Comparison of ENCODE assay signal across 8 cellular contexts in genomic region chr10:18651324-18652007, GRCh38. TPM values are rescaled to one million over a fixed set of nuclear protein-coding genes. Genes with fewer than 3 reads are reported as not detected.
DNase-seq lines count a peak whose midpoint lies in the region; ATAC-seq and TF ChIP-seq lines count a peak whose summit lies in the region.

A gene with protein sequence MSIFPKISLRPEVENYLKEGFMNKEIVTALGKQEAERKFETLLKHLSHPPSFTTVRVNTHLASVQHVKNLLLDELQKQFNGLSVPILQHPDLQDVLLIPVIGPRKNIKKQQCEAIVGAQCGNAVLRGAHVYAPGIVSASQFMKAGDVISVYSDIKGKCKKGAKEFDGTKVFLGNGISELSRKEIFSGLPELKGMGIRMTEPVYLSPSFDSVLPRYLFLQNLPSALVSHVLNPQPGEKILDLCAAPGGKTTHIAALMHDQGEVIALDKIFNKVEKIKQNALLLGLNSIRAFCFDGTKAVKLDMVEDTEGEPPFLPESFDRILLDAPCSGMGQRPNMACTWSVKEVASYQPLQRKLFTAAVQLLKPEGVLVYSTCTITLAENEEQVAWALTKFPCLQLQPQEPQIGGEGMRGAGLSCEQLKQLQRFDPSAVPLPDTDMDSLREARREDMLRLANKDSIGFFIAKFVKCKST (minus strand): TSS chr10:18651587. CDS start chr10:18651203, 384 bp downstream.

- H3K4me1 ChIP-seq in duodenal mucosa (ENCODE audit: control insufficient read depth in 1 of 2, insufficient read depth in 2 of 2, low read length in 2 of 2) = peaks cover 6 to 14% of the 10 kb centered on the region in 2 donors

- CTCF ChIA-PET in activated CD4-positive, alpha-beta memory T cell treated with anti-CD3 and anti-CD28 coated beads for 36 hours (lab: Charles Lee) = no interaction called here

- H3K27ac ChIP-seq in duodenal mucosa (ENCODE audit: low read depth, low read length) = peak within 1 kb of the TSS; percentile 69

- peak within 1 kb of the TSS; percentile 92 to 94 for H3K9ac ChIP-seq in duodenal mucosa (ENCODE audit: low read depth in 1 of 2, low read length in 2 of 2)

- peak; percentile 82 for DNase-seq in CD14-positive monocyte (ENCODE audit: low spot score)
- peak; percentile 90 for DNase-seq in NCI-H82 (lab: John Stamatoyannopoulos, UW)
- peak; percentile 96 for DNase-seq in activated CD4-positive, alpha-beta memory T cell treated with anti-CD3 and anti-CD28 coated beads for 36 hours
- DNase-seq in lower leg skin (ENCODE audit: low spot score in 2 of 2) = peak; percentile 91 to 99
- DNase-seq in stimulated activated CD4-positive, alpha-beta T cell treated with anti-CD3 and anti-CD28 coated beads, TNF-alpha, amount 100 ng/mL, for 24 hours (ENCODE audit: low read depth in 3 of 3) = peak; percentile 87 to 90 (median 87)

- peaks cover 11 to 14% of the 10 kb centered on the region in 2 donors for H3K36me3 Mint-ChIP-seq in CD14-positive monocyte
- H3K36me3 Mint-ChIP-seq in activated CD4-positive, alpha-beta memory T cell treated with anti-CD3 and anti-CD28 coated beads for 36 hours = peaks cover 2% of the 10 kb centered on the region

- intact Hi-C loops in CD14-positive monocyte (cut with micrococcal nuclease) (loop anchor here (10.0 kb wide), 3 partner anchors 1007 to 1837 kb away; partner anchors contain the start of genes RSU1 (in 1 of the 2) and STAM (in 1 of the 2)), lower leg skin (cut with DNase I; ENCODE audit: low total_unique reads) (no loop called here)
- intact Hi-C loops in activated CD4-positive, alpha-beta memory T cell treated with anti-CD3 and anti-CD28 coated beads for 36 hours (cut with micrococcal nuclease) = loop anchor here (1.0 to 10.0 kb wide), 7 partner anchors 8 to 1835 kb away; partner anchors contain the start of genes ARL5B, RSU1 and TRDMT1

- H3K27ac Mint-ChIP-seq in CD14-positive monocyte = peak within 1 kb of the TSS; percentile 93 to 98 (median 96)
- peak within 1 kb of the TSS; percentile 93 for H3K27ac Mint-ChIP-seq in activated CD4-positive, alpha-beta memory T cell treated with anti-CD3 and anti-CD28 coated beads for 36 hours

- WGBS in lower leg skin, 2 donors = 0 to 1% methylated on average over 38 to 39 of the region's 39 CpGs

- no peaks in the 10 kb centered on the region for H3K9me3 Mint-ChIP-seq in CD14-positive monocyte
- no peaks in the 10 kb centered on the region for H3K9me3 Mint-ChIP-seq in activated CD4-positive, alpha-beta memory T cell treated with anti-CD3 and anti-CD28 coated beads for 36 hours

- TF ChIP-seq CTCF in CD14-positive monocyte (IDR thresholded peaks at IDR 0.05) = no peak
- no peak for TF ChIP-seq CTCF in lower leg skin (IDR thresholded peaks at IDR 0.05)

- peak within 1 kb of the TSS; percentile 90 to 96 for H3K4me3 Mint-ChIP-seq in CD14-positive monocyte
- peak within 1 kb of the TSS; percentile 89 for H3K4me3 Mint-ChIP-seq in activated CD4-positive, alpha-beta memory T cell treated with anti-CD3 and anti-CD28 coated beads for 36 hours

- H3K9me3 ChIP-seq in duodenal mucosa (ENCODE audit: control insufficient read depth in 1 of 2, low read length in 2 of 2) = no peaks in the 10 kb centered on the region

- no peaks in the 10 kb centered on the region for H3K27me3 ChIP-seq in duodenal mucosa (ENCODE audit: control insufficient read depth in 1 of 2, insufficient read depth in 2 of 2, low read length in 2 of 2)

- peak within 1 kb of the TSS; percentile 93 to 96 for H3K4me3 ChIP-seq in duodenal mucosa (ENCODE audit: low read depth in 1 of 2, low read length in 2 of 2)
- H3K4me3 ChIP-seq in lower leg skin (ENCODE audit: low read depth, poor library complexity, severe bottlenecking) = peak within 1 kb of the TSS; percentile 62

- no peaks in the 10 kb centered on the region for H3K36me3 ChIP-seq in duodenal mucosa (ENCODE audit: control insufficient read depth in 1 of 2, insufficient read depth in 2 of 2, low read length in 2 of 2)

- POLR2A ChIA-PET in activated CD4-positive, alpha-beta memory T cell treated with anti-CD3 and anti-CD28 coated beads for 36 hours (lab: Charles Lee) = interaction anchor here (0.7 to 3.6 kb wide), 2 partner anchors 8 to 12 kb away, joined by 3 to 19 read pairs; partner anchors contain the start of gene ARL5B

- no peaks in the 10 kb centered on the region for H3K27me3 Mint-ChIP-seq in CD14-positive monocyte (ENCODE audit: low read depth in 3 of 3)
- no peaks in the 10 kb centered on the region for H3K27me3 Mint-ChIP-seq in activated CD4-positive, alpha-beta memory T cell treated with anti-CD3 and anti-CD28 coated beads for 36 hours

- TF ChIP-seq POLR2A in lower leg skin (IDR thresholded peaks at IDR 0.05) = no peak

- peak; percentile 99 for ATAC-seq in GM19328 (IDR thresholded peaks at IDR 0.05; ENCODE audit: unreplicated experiment)
- peak; percentile 87 for ATAC-seq in HG03469 (IDR thresholded peaks at IDR 0.05; ENCODE audit: unreplicated experiment)

- H3K4me1 Mint-ChIP-seq in CD14-positive monocyte = peaks cover 23% of the 10 kb centered on the region
- H3K4me1 Mint-ChIP-seq in activated CD4-positive, alpha-beta memory T cell treated with anti-CD3 and anti-CD28 coated beads for 36 hours (ENCODE audit: low read depth) = peaks cover 32% of the 10 kb centered on the region

RNA-seq across cellular contexts. Expression of the gene that starts here (rescaled TPM):
- polyA plus RNA-seq in CD14-positive monocyte = 1 to 10 TPM; 1.2 to 3.1 TPM
- total RNA-seq in activated CD4-positive, alpha-beta memory T cell treated with anti-CD3 and anti-CD28 coated beads for 36 hours = 10 to 100 TPM; 12.6 to 15.0 TPM
- 10 to 100 TPM in 1 of 4 donors, 1 to 10 TPM in 3; 5.9 to 12.8 (median 8.6) TPM for total RNA-seq in lower leg skin

Comparison
In these comparisons a context has a peak if more than half of its experiments do, and no peak if none do; other contexts are left out.
1. Peak in every context shown above with its lines: DNase-seq, ATAC-seq, H3K4me3 ChIP-seq and H3K27ac ChIP-seq.